In genomic region chr2:15531095-15531854, GRCh38 we compare ENCODE assay signal across 24 cellular contexts. TPM values are rescaled to one million over a fixed set of nuclear protein-coding genes. Genes with fewer than 3 reads are reported as not detected.
DNase-seq lines count a peak whose midpoint lies in the region; ATAC-seq, FAIRE-seq and TF ChIP-seq lines count a peak whose summit lies in the region.
"Had no signal": no experiment of that assay in that cellular context is flagged by ENCODE, and none has a peak within 500 bp of the region (broad histone marks: within the 10 kb centered on the region; RNA-seq: fewer than 3 reads in every experiment).

No MANE protein-coding gene starts in this region.

- no peak overlapping the region for H3K27ac Mint-ChIP-seq in astrocyte (ENCODE audit: unreplicated experiment)
- H3K27ac Mint-ChIP-seq: CD14-positive monocyte; CD4-positive, CD25-positive, alpha-beta regulatory T cell had no signal

- H3K4me3 ChIP-seq in Panc1 (ENCODE audit: low read depth in 2 of 2, low read length in 2 of 2), result no peak overlapping the region
- no peak overlapping the region for H3K4me3 ChIP-seq in astrocyte (ENCODE audit: insufficient read depth, low read depth, low read length)
- no peak overlapping the region for H3K4me3 ChIP-seq in K562
- no peak overlapping the region for H3K4me3 ChIP-seq in upper lobe of right lung
- H3K4me3 ChIP-seq in osteoblast (ENCODE audit: insufficient read depth, low read length), result no peak overlapping the region
- H3K4me3 ChIP-seq: BLaER1 had no signal

- H3K9me3 ChIP-seq in Panc1 (ENCODE audit: control insufficient read depth, insufficient read depth, low read depth, low read length) (no peaks in the 10 kb centered on the region), astrocyte (ENCODE audit: insufficient read depth, low read depth, low read length) (no peaks in the 10 kb centered on the region), K562 (replicated peaks; ENCODE audit: control insufficient read depth, insufficient read depth, low read depth, low read length) (peaks cover 4% of the 10 kb centered on the region; the same call in 1 of the 2 replicates), upper lobe of right lung (no peaks in the 10 kb centered on the region), osteoblast (ENCODE audit: low read depth, low read length) (no peaks in the 10 kb centered on the region)
- H3K9me3 ChIP-seq: BE2C, BLaER1 had no signal

- TF ChIP-seq CTCF in Panc1 (IDR thresholded peaks at IDR 0.05) (no peak), astrocyte (IDR thresholded peaks at IDR 0.05; ENCODE audit: insufficient read depth, low read depth, low read length) (no peak), K562 (IDR thresholded peaks at IDR 0.05 in 2 of 3, conservative IDR thresholded peaks at IDR 0.05 in 1 of 3; ENCODE audit: insufficient read depth in 2 of 3, low read depth in 1 of 3, low read length in 3 of 3) (no peak), upper lobe of right lung (IDR thresholded peaks at IDR 0.05) (no peak), osteoblast (IDR thresholded peaks at IDR 0.05; ENCODE audit: extremely low read depth, low read depth, low read length) (no peak)

- H3K36me3 ChIP-seq in Panc1 (ENCODE audit: control insufficient read depth, insufficient read depth, low read length), result peaks cover 5% of the 10 kb centered on the region
- H3K36me3 ChIP-seq in astrocyte (ENCODE audit: insufficient read depth, low read length), result peaks cover 15% of the 10 kb centered on the region
- H3K36me3 ChIP-seq in K562 (ENCODE audit: control insufficient read depth, insufficient read depth, low read length), result peaks cover 81% of the 10 kb centered on the region
- H3K36me3 ChIP-seq in upper lobe of right lung, result peaks cover 42% of the 10 kb centered on the region
- peaks cover 9% of the 10 kb centered on the region for H3K36me3 ChIP-seq in osteoblast (ENCODE audit: insufficient read depth, low read length)

- TF ChIP-seq POLR2A in GM12892 (IDR thresholded peaks at IDR 0.05; ENCODE audit: low read depth, low read length), result no peak
- no peak for TF ChIP-seq POLR2A in K562 (conservative IDR thresholded peaks at IDR 0.05)

- H3K4me2 ChIP-seq in astrocyte (ENCODE audit: low read length) (no peak overlapping the region), K562 (ENCODE audit: insufficient read depth, low read length) (peak overlapping the region; percentile 15; the same call in 1 of the 2 replicates), osteoblast (ENCODE audit: insufficient read depth, low read length) (no peak overlapping the region)
- H3K4me2 ChIP-seq: BLaER1 had no signal

- peak; percentile 49; the same call in 1 of the 2 replicates for TF ChIP-seq EP300 in K562 (IDR thresholded peaks at IDR 0.05; ENCODE audit: low read length)

- TSS peak; percentile 16 for BruUV-seq in Panc1 (replicated peaks; lab: Mats Ljungman, UMichigan)
- no TSS peak for BruUV-seq in K562 (replicated peaks; lab: Mats Ljungman, UMichigan)

- DNase-seq in GM12892 (ENCODE audit: insufficient read length) (no peak), Panc1 (ENCODE audit: low read depth, low spot score) (no peak), astrocyte (ENCODE audit: low read depth) (no peak), K562 (ENCODE audit: extremely low read depth in 1 of 4, low spot score in 3 of 4) (peak in 2 of 4 experiments; percentile 41 to 66), HPDE6-E6E7 (ENCODE audit: extremely low spot score) (no peak), DMS79 treated with DMSO at 0.1 percent for 48 hours (lab: John Stamatoyannopoulos, UW) (no peak), upper lobe of right lung (no peak), osteoblast (ENCODE audit: insufficient read length, low spot score, missing footprints) (no peak)
- DNase-seq: 8988T; ACHN; BE2C; C1 segment of cervical spinal cord; CD4-positive, alpha-beta memory T cell; CD4-positive, CD25-positive, alpha-beta regulatory T cell; CD8-positive, alpha-beta memory T cell; COR-L47; DMS 273 treated with DMSO at 0.1 percent for 48 hours; DMS153; DMS53; DMS79; GF-D8 had no signal

- no peak for TF ChIP-seq RAD21 in K562 (CRISPR knock-in tag; conservative IDR thresholded peaks at IDR 0.05 in 1 of 2, IDR thresholded peaks at IDR 0.05 in 1 of 2)

- peaks cover 4% of the 10 kb centered on the region for H4K20me1 ChIP-seq in astrocyte (ENCODE audit: insufficient read depth, low read length)
- H4K20me1 ChIP-seq in K562 (replicated peaks; ENCODE audit: control insufficient read depth, insufficient read depth, low read length), result no peaks in the 10 kb centered on the region
- no peaks in the 10 kb centered on the region for H4K20me1 ChIP-seq in osteoblast (ENCODE audit: insufficient read depth, low read length)
- H4K20me1 ChIP-seq: BLaER1 had no signal

- H3K27me3 Mint-ChIP-seq in astrocyte (ENCODE audit: low read depth, unreplicated experiment), result no peaks in the 10 kb centered on the region
- H3K27me3 Mint-ChIP-seq: CD4-positive, alpha-beta memory T cell; CD4-positive, CD25-positive, alpha-beta regulatory T cell; CD8-positive, alpha-beta memory T cell had no signal

- H2AFZ ChIP-seq in astrocyte (ENCODE audit: low read depth, low read length), result no peak overlapping the region
- no peak overlapping the region for H2AFZ ChIP-seq in K562 (ENCODE audit: low read depth, low read length)
- H2AFZ ChIP-seq in osteoblast (ENCODE audit: low read length), result no peak overlapping the region

- no peaks in the 10 kb centered on the region for H3K9me3 Mint-ChIP-seq in astrocyte (ENCODE audit: unreplicated experiment)
- H3K9me3 Mint-ChIP-seq: CD4-positive, alpha-beta memory T cell; CD4-positive, CD25-positive, alpha-beta regulatory T cell; CD8-positive, alpha-beta memory T cell had no signal

- H3K36me3 Mint-ChIP-seq in astrocyte (ENCODE audit: low read depth, unreplicated experiment), result peaks cover 13% of the 10 kb centered on the region

- no peaks in the 10 kb centered on the region for H3K4me1 Mint-ChIP-seq in astrocyte (ENCODE audit: low read depth, unreplicated experiment)
- H3K4me1 Mint-ChIP-seq: CD14-positive monocyte had no signal

- H3K4me1 ChIP-seq in Panc1 (ENCODE audit: control insufficient read depth, insufficient read depth, low read length), result no peaks in the 10 kb centered on the region
- no peaks in the 10 kb centered on the region for H3K4me1 ChIP-seq in astrocyte (ENCODE audit: insufficient read depth, low read length)
- peaks cover 5 to 7% of the 10 kb centered on the region in 2 experiments; a peak in 3 of 5 replicates for H3K4me1 ChIP-seq in K562 (replicated peaks in 1 of 2; ENCODE audit: control insufficient read depth in 2 of 2, insufficient read depth in 2 of 2, low read length in 2 of 2)
- no peaks in the 10 kb centered on the region for H3K4me1 ChIP-seq in upper lobe of right lung
- no peaks in the 10 kb centered on the region for H3K4me1 ChIP-seq in osteoblast (ENCODE audit: insufficient read depth, low read length)
- H3K4me1 ChIP-seq: BE2C, BLaER1 had no signal

- no peaks in the 10 kb centered on the region for H3K9me1 ChIP-seq in K562 (ENCODE audit: control insufficient read depth, insufficient read depth, low read length)

- H3K79me2 ChIP-seq in astrocyte (ENCODE audit: insufficient read depth, low read length), result no peaks in the 10 kb centered on the region
- H3K79me2 ChIP-seq in K562 (ENCODE audit: control insufficient read depth, insufficient read depth, low read length), result peaks cover 27% of the 10 kb centered on the region
- H3K79me2 ChIP-seq in osteoblast (ENCODE audit: insufficient read depth, low read length), result no peaks in the 10 kb centered on the region

- POLR2A ChIA-PET in Panc1 (lab: Charles Lee) (no interaction called here), K562 (lab: Yijun Ruan, JAX) (interaction anchor here (1.5 kb wide), 2 partner anchors 15 to 18 kb away, joined by 3 to 5 read pairs; no protein-coding TSS in a partner anchor)

- ATAC-seq in Panc1, result no peak
- ATAC-seq in K562, result peak; percentile 97
- ATAC-seq in upper lobe of right lung, result no peak

- H3K27me3 ChIP-seq in Panc1 (ENCODE audit: control insufficient read depth, insufficient read depth, low read length), result no peaks in the 10 kb centered on the region
- H3K27me3 ChIP-seq in astrocyte (ENCODE audit: insufficient read depth, low read length), result no peaks in the 10 kb centered on the region
- H3K27me3 ChIP-seq in K562 (ENCODE audit: control insufficient read depth in 2 of 2, insufficient read depth in 2 of 2, low read length in 2 of 2), result no peaks in the 10 kb centered on the region
- H3K27me3 ChIP-seq in upper lobe of right lung, result no peaks in the 10 kb centered on the region
- no peaks in the 10 kb centered on the region for H3K27me3 ChIP-seq in osteoblast (ENCODE audit: insufficient read depth, low read length)
- H3K27me3 ChIP-seq: BE2C, BLaER1 had no signal

- H3K9ac ChIP-seq in astrocyte (ENCODE audit: low read length) (no peak overlapping the region), K562 (ENCODE audit: insufficient read depth in 1 of 2, low read depth in 2 of 2, low read length in 2 of 2) (peak overlapping the region in 1 of 2 experiments; percentile 20; a peak in 1 of 4 replicates)
- H3K9ac ChIP-seq: BLaER1 had no signal

- intact Hi-C loops in Panc1 (cut with micrococcal nuclease; ENCODE audit: unreplicated experiment), result no loop called here
- intact Hi-C loops in K562 (cut with micrococcal nuclease), result no loop called here
- intact Hi-C loops in upper lobe of right lung (cut with DNase I), result no loop called here

- WGBS in K562 (ENCODE audit: insufficient coverage, low coverage, missing lambda C conversion rate), result 60% methylated on average over 7 of the region's 7 CpGs

- FAIRE-seq in GM12892 (lab: Jason Lieb, UNC), result peak; percentile 57
- peak; percentile 5 for FAIRE-seq in astrocyte (lab: Jason Lieb, UNC)
- FAIRE-seq in K562 (lab: Jason Lieb, UNC), result peak; percentile 71
- FAIRE-seq: GM19239 had no signal

- in situ Hi-C loops in Panc1 (cut with HindIII; ENCODE audit: low pct_unique_long_range_greater_than_20kb, low sequenced_read_pairs) (no loop called here), K562 (cut with MboI) (no loop called here)

- H3K4me3 Mint-ChIP-seq in astrocyte (ENCODE audit: unreplicated experiment), result no peak overlapping the region
- H3K4me3 Mint-ChIP-seq: CD14-positive monocyte; CD4-positive, alpha-beta memory T cell; CD4-positive, CD25-positive, alpha-beta regulatory T cell; CD8-positive, alpha-beta memory T cell had no signal

- CTCF ChIA-PET in Panc1 (lab: Charles Lee), result no interaction called here
- CTCF ChIA-PET in K562 (lab: Yijun Ruan, JAX; ENCODE audit: low intra/inter-chr PET ratio), result no interaction called here

- no peak overlapping the region for H3K27ac ChIP-seq in Panc1 (ENCODE audit: low read length)
- H3K27ac ChIP-seq in astrocyte (ENCODE audit: low read depth, low read length), result no peak overlapping the region
- peak overlapping the region; percentile 74 for H3K27ac ChIP-seq in K562 (ENCODE audit: extremely low read depth, low read depth, low read length)
- H3K27ac ChIP-seq in upper lobe of right lung, result no peak overlapping the region
- H3K27ac ChIP-seq in osteoblast (ENCODE audit: low read depth, low read length), result no peak overlapping the region
- H3K27ac ChIP-seq: BLaER1 had no signal

RNA-seq across cellular contexts. Expression of gene NBAS, which starts 29.9 kb away (rescaled TPM):
- 14.8 TPM for polyA plus RNA-seq in GM12892 (2012; ENCODE audit: missing spikeins)
- total RNA-seq in Panc1 (2021; ENCODE audit: unreplicated experiment), result 36.3 TPM
- 19.0 TPM for polyA plus RNA-seq in Panc1 (2012; ENCODE audit: insufficient read length)
- total RNA-seq in astrocyte, result 57.6 and 61.5 TPM in 2 replicates
- 91.7 and 241 TPM in 2 replicates for total RNA-seq in K562 (2011; cell fraction: chromatin; rRNA removed; ENCODE audit: low replicate concordance)
- 43.5 and 55.7 TPM in 2 replicates for total RNA-seq in K562 (2011; cell fraction: nucleolus; rRNA removed)
- 65.8 and 79.2 TPM in 2 replicates for total RNA-seq in K562 (2011; cell fraction: nucleoplasm; rRNA removed)
- 69.9 and 79.6 TPM in 2 replicates for total RNA-seq in K562 (2014; rRNA removed)
- 90.3 and 91.4 TPM in 2 replicates for total RNA-seq in K562 (2014; rRNA removed; fragmentation: Illumina TruSeq; extraction: Trizol)
- 90.1 and 94.4 TPM in 2 replicates for total RNA-seq in K562 (2015; rRNA removed; fragmentation: Illumina TruSeq; extraction: Trizol)
- 91.2 and 95.8 TPM in 2 replicates for total RNA-seq in K562 (2021)
- polyA plus RNA-seq in K562 (2011; rRNA removed), result 55.3 and 56.7 TPM in 2 replicates
- 40.2 and 57.1 TPM in 2 replicates for polyA plus RNA-seq in K562 (2011; cell fraction: cytosol; rRNA removed)
- 61.7 and 63.2 TPM in 2 replicates for polyA plus RNA-seq in K562 (2011; cell fraction: nucleus; rRNA removed)
- polyA plus RNA-seq in K562 (2012), result 55.4 and 126 TPM in 2 replicates
- 63.7 and 70.8 TPM in 2 replicates for polyA plus RNA-seq in K562 (2014; fragmentation: Illumina TruSeq; extraction: Trizol)
- polyA plus RNA-seq in K562 (2014; fragmentation: Nextera tagmentation; extraction: Ambion mirVana), result 10 to 100 TPM; 15.3 to 33.5 TPM
- 43.1 and 49.5 TPM in 2 replicates for polyA plus RNA-seq in K562 (2014; rRNA removed)
- polyA minus RNA-seq in K562 (2011; rRNA and poly(A)+ RNA removed), result 182 and 229 TPM in 2 replicates
- 75.2 and 76.4 TPM in 2 replicates for polyA minus RNA-seq in K562 (2011; cell fraction: cytosol; rRNA and poly(A)+ RNA removed)
- polyA minus RNA-seq in K562 (2011; cell fraction: nucleus; rRNA and poly(A)+ RNA removed), result 67.5 and 123 TPM in 2 replicates
- total RNA-seq in upper lobe of right lung, result 38.8 TPM
- total RNA-seq in osteoblast, result 98.1 and 102 TPM in 2 replicates
